In the genomic region with DNA sequence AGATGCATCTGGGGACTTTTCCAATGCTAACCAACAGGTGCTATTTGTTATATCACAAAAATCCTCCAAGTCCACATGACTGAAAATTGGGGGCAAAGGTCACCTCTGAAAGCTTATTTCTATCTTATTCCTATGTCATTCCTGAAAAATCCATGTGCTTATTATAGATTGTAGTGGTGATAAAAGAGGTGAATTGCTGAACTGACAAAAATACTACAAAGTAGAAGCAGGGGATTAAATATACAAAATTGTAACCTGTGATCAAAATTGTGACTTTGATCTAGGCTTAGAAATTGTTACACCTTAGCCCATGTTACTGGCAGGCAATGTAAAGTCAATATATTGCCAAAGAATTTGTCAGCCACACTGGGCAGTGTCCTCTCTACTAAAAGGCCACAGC, we compare ENCODE assay signal across 19 cellular contexts.
DNase-seq lines count a peak whose midpoint lies in the region; ATAC-seq, FAIRE-seq and TF ChIP-seq lines count a peak whose summit lies in the region.
"Had no signal": no experiment of that assay in that cellular context is flagged by ENCODE, and none has a peak within 500 bp of the region (broad histone marks: within the 10 kb centered on the region; RNA-seq: fewer than 3 reads in every experiment).

No MANE protein-coding gene starts in this region.

- H3K9me3 ChIP-seq in BLaER1 = peaks cover 3% of the 10 kb centered on the region
- H3K9me3 ChIP-seq in DND-41 (ENCODE audit: insufficient read depth, low read length, severe bottlenecking) = no peaks in the 10 kb centered on the region
- H3K9me3 ChIP-seq in esophagus muscularis mucosa = no peaks in the 10 kb centered on the region
- no peaks in the 10 kb centered on the region for H3K9me3 ChIP-seq in small intestine (ENCODE audit: control insufficient read depth, low read depth)
- H3K9me3 ChIP-seq: body of pancreas, SK-N-SH had no signal

- peak overlapping the region; percentile 78 for H3K4me2 ChIP-seq in BLaER1
- H3K4me2 ChIP-seq in DND-41 (ENCODE audit: insufficient read depth, low read length) = no peak overlapping the region
- H3K4me2 ChIP-seq: SK-N-SH had no signal

- H3K9ac ChIP-seq in BLaER1 = no peak overlapping the region
- no peak overlapping the region for H3K9ac ChIP-seq in DND-41 (ENCODE audit: low read depth, low read length)
- H3K9ac ChIP-seq: SK-N-SH had no signal

- no peak for DNase-seq in DND-41
- DNase-seq in esophagus muscularis mucosa (ENCODE audit: extremely low spot score) = no peak
- DNase-seq in small intestine = no peak
- DNase-seq in DMS 273 (lab: John Stamatoyannopoulos, UW; ENCODE audit: unreplicated experiment) = no peak
- no peak for DNase-seq in A172 (ENCODE audit: low spot score)
- DNase-seq: activated CD4-positive, alpha-beta T cell treated with anti-CD3 and anti-CD28 coated beads for 1 hour; activated CD8-positive, alpha-beta memory T cell treated with anti-CD3 and anti-CD28 coated beads for 24 hours; activated gamma-delta T cell; body of pancreas; EL; NCI-H1694; posterior cingulate gyrus; stimulated activated naive CD8-positive, alpha-beta T cell treated with anti-CD3 and anti-CD28 coated beads, Interleukin-15, Interleukin-2, amounts not matched to agents 100 U/mL and 50 U/mL, for 24 hours had no signal

- no peak for TF ChIP-seq POLR2A in esophagus muscularis mucosa (IDR thresholded peaks at IDR 0.05; ENCODE audit: low read depth)

- intact Hi-C loops in esophagus muscularis mucosa (cut with DNase I) = no loop called here

- H2AFZ ChIP-seq in DND-41 (ENCODE audit: low read depth, low read length) = no peak overlapping the region

- ATAC-seq in DND-41 (ENCODE audit: insufficient read depth, low read depth) = no peak
- no peak for ATAC-seq in HG03521 (IDR thresholded peaks at IDR 0.05; ENCODE audit: unreplicated experiment)
- ATAC-seq: body of pancreas; stimulated activated naive CD8-positive, alpha-beta T cell treated with anti-CD3 and anti-CD28 coated beads, Interleukin-15, Interleukin-2, amounts not matched to agents 100 U/mL and 50 U/mL, for 24 hours had no signal

- peaks cover 60% of the 10 kb centered on the region for H3K4me1 ChIP-seq in BLaER1
- H3K4me1 ChIP-seq in DND-41 (ENCODE audit: insufficient read depth, low read length) = peaks cover 56% of the 10 kb centered on the region
- H3K4me1 ChIP-seq in esophagus muscularis mucosa = peaks cover 29 to 30% (median 30%) of the 10 kb centered on the region in 4 donors
- peaks cover 19 to 28% of the 10 kb centered on the region in 2 donors for H3K4me1 ChIP-seq in small intestine (ENCODE audit: control insufficient read depth in 2 of 2, insufficient read depth in 1 of 2, low read depth in 1 of 2, low read length in 1 of 2)

- H4K20me1 ChIP-seq in BLaER1 (no peaks in the 10 kb centered on the region), DND-41 (ENCODE audit: insufficient read depth, low read length) (no peaks in the 10 kb centered on the region)

- H3K27ac ChIP-seq in BLaER1 (peak overlapping the region; percentile 80; the same call in 1 of the 2 replicates), DND-41 (ENCODE audit: low read length) (peak overlapping the region; percentile 88), esophagus muscularis mucosa (replicated peaks in 1 of 4) (peak overlapping the region in 3 of 4 donors; percentile 83 to 91 (median 84)), small intestine (ENCODE audit: low read depth in 1 of 2, low read length in 1 of 2) (peak overlapping the region; percentile 65 to 85)
- H3K27ac ChIP-seq: body of pancreas had no signal

- H3K36me3 ChIP-seq in BLaER1 (no peaks in the 10 kb centered on the region), DND-41 (ENCODE audit: insufficient read depth, low read length) (no peaks in the 10 kb centered on the region), esophagus muscularis mucosa (no peaks in the 10 kb centered on the region), small intestine (ENCODE audit: control insufficient read depth in 2 of 2, insufficient read depth in 2 of 2, low read length in 2 of 2) (no peaks in the 10 kb centered on the region)

- no peak overlapping the region for H3K4me3 ChIP-seq in BLaER1
- H3K4me3 ChIP-seq in DND-41 (ENCODE audit: low read depth in 1 of 2, low read length in 2 of 2) = no peak overlapping the region
- no peak overlapping the region for H3K4me3 ChIP-seq in esophagus muscularis mucosa
- no peak overlapping the region for H3K4me3 ChIP-seq in small intestine (ENCODE audit: low read depth in 1 of 2, low read length in 2 of 2)
- H3K4me3 ChIP-seq: body of pancreas had no signal

- TF ChIP-seq EP300 in esophagus muscularis mucosa (IDR thresholded peaks at IDR 0.05) = no peak

- TF ChIP-seq CTCF in DND-41 (IDR thresholded peaks at IDR 0.05; ENCODE audit: borderline replicate concordance, extremely low read depth, low read length, poor library complexity, severe bottlenecking) (no peak), esophagus muscularis mucosa (IDR thresholded peaks at IDR 0.05) (no peak)

- H3K79me2 ChIP-seq in DND-41 (ENCODE audit: insufficient read depth, low read length) = no peaks in the 10 kb centered on the region

- no peak for FAIRE-seq in small intestine (lab: Jason Lieb, UNC)
- FAIRE-seq: D721Med, endothelial cell of umbilical vein, GM12891 had no signal

- H3K27me3 ChIP-seq in BLaER1 = no peaks in the 10 kb centered on the region
- no peaks in the 10 kb centered on the region for H3K27me3 ChIP-seq in DND-41 (ENCODE audit: insufficient read depth, low read length, poor library complexity)
- no peaks in the 10 kb centered on the region for H3K27me3 ChIP-seq in esophagus muscularis mucosa
- no peaks in the 10 kb centered on the region for H3K27me3 ChIP-seq in small intestine (ENCODE audit: control insufficient read depth in 2 of 2, insufficient read depth in 2 of 2, low read length in 2 of 2)
- H3K27me3 ChIP-seq: body of pancreas had no signal
